In genomic region chr9:37840560-37841194, GRCh38 we compare ENCODE assay signal across 1 cellular context.
A peak's percentile ranks its signal among the peaks of the same experiment; 100 is the strongest.
TF ChIP-seq lines count a peak whose summit lies in the region.

No MANE protein-coding gene starts in this region.

TF ChIP-seq in K562, 482 proteins besides CTCF, POLR2A, EP300 and RAD21 (continued from another document):
- TF ChIP-seq ZNF407 (IDR thresholded peaks at IDR 0.05; ENCODE audit: low read depth), result no peak
- peak; percentile 99 for TF ChIP-seq DPF2 (IDR thresholded peaks at IDR 0.05)
- TF ChIP-seq POLR2H (tag; IDR thresholded peaks at IDR 0.05; ENCODE audit: low read depth), result peak; percentile 76
- TF ChIP-seq ZKSCAN8 (CRISPR knock-in tag; IDR thresholded peaks at IDR 0.05), result 0 out of 2 replicates have a peak, but pooled peaks have one; percentile 39
- peak; percentile 75 for TF ChIP-seq CUX1 (CRISPR knock-in tag; IDR thresholded peaks at IDR 0.05)
- peak; percentile 100 for TF ChIP-seq SMARCE1 (IDR thresholded peaks at IDR 0.05)
- TF ChIP-seq NFE2 (IDR thresholded peaks at IDR 0.05; ENCODE audit: low read depth), result peak; percentile 63; the same call in 1 of the 2 replicates
- TF ChIP-seq RCOR1 (IDR thresholded peaks at IDR 0.05; ENCODE audit: borderline replicate concordance in 1 of 2, low read depth in 2 of 2, low read length in 2 of 2), result 0 out of 4 replicates have a peak, but pooled peaks of 1 of the 2 experiments have one; percentile 17
- TF ChIP-seq NFATC3 (IDR thresholded peaks at IDR 0.05), result 0 out of 2 replicates have a peak, but pooled peaks have one; percentile 48
- TF ChIP-seq ATF7 (IDR thresholded peaks at IDR 0.05), result peak; percentile 60; the same call in 1 of the 2 replicates
- TF ChIP-seq CEBPG (CRISPR knock-in tag; IDR thresholded peaks at IDR 0.05), result peak; percentile 17; the same call in 1 of the 2 replicates
- no peak; a peak in 1 of 4 replicates for TF ChIP-seq CEBPG (tag; conservative IDR thresholded peaks at IDR 0.05 in 1 of 2, IDR thresholded peaks at IDR 0.05 in 1 of 2)
- TF ChIP-seq ZNF507 (tag; conservative IDR thresholded peaks at IDR 0.05), result no peak
